ENCODE assay signal across 8 cellular contexts in the genomic region with DNA sequence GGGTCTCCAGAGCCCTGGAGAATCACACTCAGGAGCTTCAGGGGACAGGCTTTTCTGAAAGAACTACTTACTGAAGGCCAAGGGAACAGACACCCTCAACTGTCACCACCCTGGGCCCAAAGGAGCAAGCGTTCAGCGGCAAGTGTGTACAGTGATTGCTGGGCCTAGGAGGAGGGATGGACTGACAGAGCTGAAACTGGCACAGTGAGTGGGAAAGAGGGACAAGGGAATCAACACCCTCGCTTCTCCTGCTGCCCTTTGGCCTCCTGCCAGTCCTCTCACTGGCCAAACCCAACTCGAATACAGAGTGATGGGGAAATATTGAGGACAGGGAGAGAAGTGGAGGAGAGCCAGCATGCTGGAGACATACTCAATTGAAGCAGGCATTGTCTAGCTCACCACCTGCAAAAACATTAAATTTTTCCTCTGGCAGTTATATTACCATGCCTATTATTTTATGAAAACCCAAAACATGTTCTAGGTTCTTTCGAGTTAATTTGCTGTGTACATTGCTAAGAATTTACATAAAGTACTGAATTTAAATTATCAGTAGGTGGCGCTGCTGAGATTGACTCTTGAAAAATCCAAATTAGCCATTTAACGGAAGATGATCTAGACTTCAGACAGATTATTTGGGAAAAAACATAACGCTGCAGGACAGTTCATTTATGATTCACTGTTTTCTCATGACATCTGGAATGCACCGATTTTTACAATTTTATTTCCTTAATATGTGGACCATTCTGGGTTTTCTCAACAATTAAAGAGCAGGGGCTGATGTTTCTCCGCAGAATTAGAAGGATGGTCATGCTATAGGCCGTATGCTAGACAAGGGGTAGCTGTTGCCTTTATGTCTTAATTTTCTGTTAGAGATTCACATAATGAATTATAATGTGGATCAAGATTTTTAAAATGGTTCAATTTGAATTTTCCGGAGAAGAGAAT. TPM values are rescaled to one million over a fixed set of nuclear protein-coding genes. Genes with fewer than 3 reads are reported as not detected.
DNase-seq lines count a peak whose midpoint lies in the region; ATAC-seq, FAIRE-seq and TF ChIP-seq lines count a peak whose summit lies in the region.

No MANE protein-coding gene starts in this region.

- ATAC-seq in left cardiac atrium (peak; percentile 67 to 75), GM18907 (IDR thresholded peaks at IDR 0.05; ENCODE audit: unreplicated experiment) (no peak), GM21723 (IDR thresholded peaks at IDR 0.05; ENCODE audit: unreplicated experiment) (no peak), HG03521 (IDR thresholded peaks at IDR 0.05; ENCODE audit: unreplicated experiment) (no peak)

- H3K27ac ChIP-seq in VCaP = no peak overlapping the region

- TF ChIP-seq CTCF in VCaP (conservative IDR thresholded peaks at IDR 0.05) = peak; percentile 81

- DNase-seq in EL (peak; percentile 48), HTR-8/SVneo (ENCODE audit: insufficient read length, low spot score) (peak; percentile 46), left cardiac atrium (peak; percentile 61), stromal cell of bone marrow (ENCODE audit: low read depth) (peak; percentile 30)

- intact Hi-C loops in left cardiac atrium (cut with DNase I) = loop anchor here in 1 of 2 donors (5.0 kb wide), 1 partner anchor 120 kb away; the partner anchor contains the start of gene HACD1

- no peak for FAIRE-seq in HTR-8/SVneo (lab: Jason Lieb, UNC)

RNA-seq across cellular contexts. Expression of gene TMEM236, which starts 14.7 kb away (rescaled TPM):
- under 1 TPM; 0.71 to 0.94 TPM for total RNA-seq in left cardiac atrium

Comparison
In these comparisons a context has a peak if more than half of its experiments do, and no peak if none do; other contexts are left out.
1. ATAC-seq: peak in left cardiac atrium (2 of 2); none in GM18907 (single experiment), GM21723 (single experiment) and HG03521 (single experiment).
2. Peak in every context shown above with its lines, with median percentiles within 50 percentile points of each other: DNase-seq.